ENCODE assay signal across 8 cellular contexts in genomic region chr2:236570081-236570979, GRCh38. TPM values are rescaled to one million over a fixed set of nuclear protein-coding genes. Genes with fewer than 3 reads are reported as not detected.
A peak's percentile ranks its signal among the peaks of the same experiment; 100 is the strongest.
DNase-seq lines count a peak whose midpoint lies in the region; ATAC-seq, FAIRE-seq and TF ChIP-seq lines count a peak whose summit lies in the region.

No MANE protein-coding gene starts in this region.

- H3K27me3 Mint-ChIP-seq in WTC11 (ENCODE audit: low read depth) = peaks cover 46% of the 10 kb centered on the region

- intact Hi-C loops in left lung (cut with DNase I) = no loop called here
- intact Hi-C loops in tibial artery (cut with DNase I; ENCODE audit: low total_unique reads) = loop anchor here (10.0 kb wide), 1 partner anchor 454 kb away; no protein-coding TSS in a partner anchor

- CTCF ChIA-PET in WTC11 (lab: Charles Lee) = interaction anchor here (0.5 to 3.0 kb wide), 22 partner anchors 8 to 489 kb away, joined by 3 to 32 read pairs (median 3); a partner anchor contains a TSS

- H3K4me1 ChIP-seq in left lung = peaks cover 12 to 42% of the 10 kb centered on the region in 2 donors
- H3K4me1 ChIP-seq in tibial artery = peaks cover 0 to 75% (median 32%) of the 10 kb centered on the region in 4 donors

- ATAC-seq in WTC11 = no peak
- no peak for ATAC-seq in left lung
- no peak for ATAC-seq in GM19467 (IDR thresholded peaks at IDR 0.05; ENCODE audit: unreplicated experiment)

- H3K4me3 Mint-ChIP-seq in WTC11 = peak overlapping the region; percentile 48

- H3K9me3 ChIP-seq in left lung (no peaks in the 10 kb centered on the region), tibial artery (no peaks in the 10 kb centered on the region)

- peaks cover 72% of the 10 kb centered on the region for H3K4me1 Mint-ChIP-seq in WTC11

- no peak for FAIRE-seq in frontal cortex (lab: Jason Lieb, UNC)

- H3K36me3 ChIP-seq in left lung = no peaks in the 10 kb centered on the region
- H3K36me3 ChIP-seq in tibial artery = no peaks in the 10 kb centered on the region

- no peaks in the 10 kb centered on the region for H3K9me3 Mint-ChIP-seq in WTC11

- no peaks in the 10 kb centered on the region for H3K36me3 Mint-ChIP-seq in WTC11

- POLR2A ChIA-PET in WTC11 (lab: Charles Lee) = no interaction called here

- H3K27ac Mint-ChIP-seq in WTC11 = peak overlapping the region; percentile 68

- DNase-seq in SIG-M5 treated with dmso at 0.1 percent for 504 hours (lab: John Stamatoyannopoulos, UW; ENCODE audit: unreplicated experiment) (peak; percentile 40), SIG-M5 (lab: John Stamatoyannopoulos, UW) (no peak), WTC11 (ENCODE audit: low spot score) (no peak), left lung (no peak), tibial artery (no peak), OCI-M2 (lab: John Stamatoyannopoulos, UW; ENCODE audit: unreplicated experiment) (no peak), frontal cortex (ENCODE audit: low spot score in 2 of 2) (no peak)

- H3K27ac ChIP-seq in left lung (peak overlapping the region in 1 of 2 donors; percentile 13), tibial artery (peak overlapping the region; percentile 83 to 97)

- TF ChIP-seq CTCF in WTC11 (IDR thresholded peaks at IDR 0.05) (no peak), left lung (IDR thresholded peaks at IDR 0.05) (no peak), tibial artery (IDR thresholded peaks at IDR 0.05) (no peak)

- peak overlapping the region; percentile 10 to 26 for H3K4me3 ChIP-seq in left lung
- H3K4me3 ChIP-seq in tibial artery = peak overlapping the region; percentile 62 to 74

- H3K27me3 ChIP-seq in left lung = peaks cover 0 to 27% of the 10 kb centered on the region in 2 donors
- no peaks in the 10 kb centered on the region for H3K27me3 ChIP-seq in tibial artery

TF ChIP-seq in WTC11, 78 proteins besides CTCF, POLR2A, EP300 and RAD21:
- TF ChIP-seq ESRRA (CRISPR knock-in tag; IDR thresholded peaks at IDR 0.05; ENCODE audit: borderline replicate concordance) = no peak
- no peak for TF ChIP-seq ZNF281 (CRISPR knock-in tag; IDR thresholded peaks at IDR 0.05)

RNA-seq across cellular contexts. Expression of gene ACKR3, which starts 0.7 kb away (rescaled TPM):
- total RNA-seq in WTC11 (2021) (0.94 to 1.4 TPM (median 1.3 TPM) in 3 replicates), left lung (10 to 100 TPM in 1 of 2 donors, 1 to 10 TPM in 1; 9.9 to 12.6 TPM), frontal cortex (20.0 TPM)
